Comparison of ENCODE assay signal across 8 cellular contexts in the genomic region with DNA sequence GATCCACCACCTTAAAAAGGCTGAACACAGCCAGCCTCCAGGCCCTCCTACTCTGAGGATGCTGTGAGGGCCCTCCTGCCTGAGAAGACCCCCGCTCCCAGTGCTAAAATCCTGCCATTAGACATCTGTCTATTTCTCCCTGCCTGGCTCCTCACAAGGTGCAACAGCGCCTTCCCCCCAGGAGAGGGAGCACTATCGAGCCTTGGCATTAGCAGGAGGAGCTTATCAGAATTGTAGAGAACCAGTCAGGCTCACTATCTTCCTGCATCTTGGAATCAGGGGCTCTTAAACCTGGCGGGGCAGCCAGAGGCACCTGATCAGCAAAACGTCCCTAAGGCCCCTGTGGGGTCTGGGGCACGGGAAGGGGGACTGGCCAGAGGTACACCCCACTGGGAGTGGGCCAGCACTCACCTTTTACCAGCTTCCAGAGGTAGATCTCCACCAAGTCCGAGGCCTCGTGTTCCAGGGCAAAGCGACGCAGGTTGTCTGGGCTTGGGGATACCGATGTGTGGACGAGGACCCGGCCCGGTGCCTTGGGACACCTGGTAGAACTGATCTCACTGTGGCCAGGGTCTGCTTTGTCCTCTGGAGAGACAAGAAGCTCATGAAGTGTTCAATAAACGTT. TPM values are rescaled to one million over a fixed set of nuclear protein-coding genes. Genes with fewer than 3 reads are reported as not detected.
DNase-seq lines count a peak whose midpoint lies in the region; ATAC-seq and TF ChIP-seq lines count a peak whose summit lies in the region.

No MANE protein-coding gene starts in this region.

- no peak overlapping the region for H3K27ac Mint-ChIP-seq in CD14-positive monocyte
- H3K27ac Mint-ChIP-seq in GM23338 = no peak overlapping the region
- no peak overlapping the region for H3K27ac Mint-ChIP-seq in activated B cell treated with CpG ODN at 0.5 μM for 24 hours

- H4K20me1 ChIP-seq in GM23338 (replicated peaks; ENCODE audit: insufficient read depth) (no peaks in the 10 kb centered on the region), mammary epithelial cell (ENCODE audit: insufficient read depth, low read length) (no peaks in the 10 kb centered on the region)

- ATAC-seq in GM23338 (peak; percentile 91), activated B cell treated with CpG ODN at 0.5 μM for 24 hours (ENCODE audit: low read depth) (peak; percentile 76), HG02852 (IDR thresholded peaks at IDR 0.05; ENCODE audit: unreplicated experiment) (no peak)

- dilution Hi-C loops in mammary epithelial cell (cut with HindIII; ENCODE audit: low sequenced_read_pairs) = no loop called here

- in situ Hi-C loops in mammary epithelial cell (cut with MboI; ENCODE audit: low sequenced_read_pairs in 2 of 2) = no loop called here

- no peak overlapping the region for H3K4me2 ChIP-seq in GM23338
- no peak overlapping the region for H3K4me2 ChIP-seq in mammary epithelial cell (ENCODE audit: insufficient read depth, low read depth, low read length)

- H3K9me3 Mint-ChIP-seq in CD14-positive monocyte (peaks cover 0 to 2% (median 0%) of the 10 kb centered on the region in 7 donors), GM23338 (no peaks in the 10 kb centered on the region), activated B cell treated with CpG ODN at 0.5 μM for 24 hours (no peaks in the 10 kb centered on the region)

- whole genome bisulfite sequencing in mammary epithelial cell (ENCODE audit: low coverage, missing lambda C conversion rate) = 42% methylated on average over 15 of the region's 15 CpGs

- H3K27ac ChIP-seq in GM23338 (ENCODE audit: low read depth) = no peak overlapping the region
- H3K27ac ChIP-seq in mammary epithelial cell (ENCODE audit: insufficient read depth, low read depth, low read length) = no peak overlapping the region

- H3F3A ChIP-seq in GM23338 (replicated peaks; ENCODE audit: low read depth) = no peaks in the 10 kb centered on the region

- BruUV-seq in mammary epithelial cell (replicated peaks; lab: Mats Ljungman, UMichigan) = no TSS peak

- H3K9ac ChIP-seq in mammary epithelial cell (ENCODE audit: insufficient read depth, low read length) = no peak overlapping the region

- H3K79me2 ChIP-seq in GM23338 (replicated peaks; ENCODE audit: insufficient read depth) = no peaks in the 10 kb centered on the region
- no peaks in the 10 kb centered on the region for H3K79me2 ChIP-seq in mammary epithelial cell (ENCODE audit: insufficient read depth, low read length)

- H3K4me1 Mint-ChIP-seq in CD14-positive monocyte = peaks cover 2% of the 10 kb centered on the region
- peaks cover 3% of the 10 kb centered on the region for H3K4me1 Mint-ChIP-seq in GM23338
- peaks cover under 1% of the 10 kb centered on the region for H3K4me1 Mint-ChIP-seq in activated B cell treated with CpG ODN at 0.5 μM for 24 hours

- peaks cover 1% of the 10 kb centered on the region for H3K4me1 ChIP-seq in GM23338 (ENCODE audit: insufficient read depth)
- H3K4me1 ChIP-seq in mammary epithelial cell (ENCODE audit: insufficient read depth, low read length) = no peaks in the 10 kb centered on the region

- H3K36me3 ChIP-seq in GM23338 (ENCODE audit: insufficient read depth) (no peaks in the 10 kb centered on the region), mammary epithelial cell (ENCODE audit: insufficient read depth, low read length) (no peaks in the 10 kb centered on the region), kidney epithelial cell (ENCODE audit: control insufficient read depth, insufficient read depth, low read length) (no peaks in the 10 kb centered on the region)

- H3K36me3 Mint-ChIP-seq in CD14-positive monocyte (no peaks in the 10 kb centered on the region), GM23338 (ENCODE audit: low read depth) (no peaks in the 10 kb centered on the region), activated B cell treated with CpG ODN at 0.5 μM for 24 hours (ENCODE audit: low read depth) (no peaks in the 10 kb centered on the region)

- no peak overlapping the region for H3K4me3 Mint-ChIP-seq in CD14-positive monocyte
- no peak overlapping the region for H3K4me3 Mint-ChIP-seq in GM23338
- H3K4me3 Mint-ChIP-seq in activated B cell treated with CpG ODN at 0.5 μM for 24 hours = no peak overlapping the region

- H3K9me2 ChIP-seq in GM23338 (ENCODE audit: insufficient read depth) = no peaks in the 10 kb centered on the region

- TF ChIP-seq CTCF in CD14-positive monocyte (IDR thresholded peaks at IDR 0.05) = peak; percentile 97
- peak; percentile 92 to 93 for TF ChIP-seq CTCF in GM23338 (conservative IDR thresholded peaks at IDR 0.05; ENCODE audit: low read depth in 2 of 2)
- TF ChIP-seq CTCF in activated B cell treated with CpG ODN at 0.5 μM for 24 hours (IDR thresholded peaks at IDR 0.05) = peak; percentile 69
- TF ChIP-seq CTCF in mammary epithelial cell (conservative IDR thresholded peaks at IDR 0.05 in 1 of 2, IDR thresholded peaks at IDR 0.05 in 1 of 2; ENCODE audit: extremely low read depth in 1 of 2, insufficient read depth in 1 of 2, low read depth in 1 of 2, low read length in 2 of 2) = peak; percentile 98 to 99
- peak; percentile 96 for TF ChIP-seq CTCF in kidney epithelial cell (IDR thresholded peaks at IDR 0.05; ENCODE audit: insufficient read depth, low read length, poor library complexity, severe bottlenecking)

- CTCF ChIA-PET in activated B cell treated with CpG ODN at 0.5 μM for 24 hours (lab: Charles Lee) = interaction anchor here (0.5 to 2.9 kb wide), 12 partner anchors 9 to 546 kb away, joined by 3 to 25 read pairs (median 4); no protein-coding TSS in a partner anchor
- CTCF ChIA-PET in mammary epithelial cell (lab: Charles Lee; ENCODE audit: low non-redundant PET) = interaction anchor here (0.5 to 1.5 kb wide), 5 partner anchors 24 to 161 kb away, joined by 3 to 8 read pairs (median 4); no protein-coding TSS in a partner anchor

- H3K27me3 Mint-ChIP-seq in CD14-positive monocyte (ENCODE audit: low read depth in 3 of 3) (peaks cover 1 to 7% (median 2%) of the 10 kb centered on the region in 3 donors), GM23338 (ENCODE audit: insufficient read depth, low read depth, poor library complexity) (peaks cover 21% of the 10 kb centered on the region), activated B cell treated with CpG ODN at 0.5 μM for 24 hours (peaks cover 6% of the 10 kb centered on the region)

- H3K4me3 ChIP-seq in GM23338 = no peak overlapping the region
- no peak overlapping the region for H3K4me3 ChIP-seq in mammary epithelial cell (replicated peaks in 1 of 3; ENCODE audit: insufficient read depth in 1 of 3, low read depth in 2 of 3, low read length in 3 of 3)
- H3K4me3 ChIP-seq in kidney epithelial cell (ENCODE audit: low read depth, low read length) = no peak overlapping the region

- DNase-seq in CD14-positive monocyte (ENCODE audit: low spot score) = peak; percentile 58
- DNase-seq in GM23338 (ENCODE audit: low spot score) = peak; percentile 86
- peak; percentile 68 for DNase-seq in NCI-H2196 (lab: John Stamatoyannopoulos, UW; ENCODE audit: unreplicated experiment)
- peak; percentile 20 for DNase-seq in activated B cell treated with CpG ODN at 0.5 μM for 24 hours
- DNase-seq in mammary epithelial cell = peak; percentile 41
- no peak for DNase-seq in kidney epithelial cell (ENCODE audit: low read depth)
- peak; percentile 54 for DNase-seq in stimulated activated CD4-positive, alpha-beta T cell treated with anti-CD3 and anti-CD28 coated beads, Interleukin-4, amount 100 ng/mL, for 1 hour

- H2AFZ ChIP-seq in GM23338 (peak overlapping the region; percentile 52), mammary epithelial cell (ENCODE audit: low read depth, low read length) (no peak overlapping the region)

- no peaks in the 10 kb centered on the region for H3K27me3 ChIP-seq in GM23338 (ENCODE audit: insufficient read depth)
- no peaks in the 10 kb centered on the region for H3K27me3 ChIP-seq in mammary epithelial cell (ENCODE audit: insufficient read depth, low read length)
- H3K27me3 ChIP-seq in kidney epithelial cell (ENCODE audit: control insufficient read depth, insufficient read depth, low read length) = no peaks in the 10 kb centered on the region

- H3K9me3 ChIP-seq in mammary epithelial cell (replicated peaks; ENCODE audit: insufficient read depth, low read length) = no peaks in the 10 kb centered on the region

- intact Hi-C loops in CD14-positive monocyte (cut with micrococcal nuclease) = no loop called here
- intact Hi-C loops in activated B cell treated with CpG ODN at 0.5 μM for 24 hours (cut with micrococcal nuclease) = loop anchor here (1.0 kb wide), 2 partner anchors 24 to 168 kb away; no protein-coding TSS in a partner anchor
- intact Hi-C loops in mammary epithelial cell (cut with micrococcal nuclease) = loop anchor here (1.0 to 2.0 kb wide), 2 partner anchors 24 to 168 kb away; no protein-coding TSS in a partner anchor

- POLR2A ChIA-PET in activated B cell treated with CpG ODN at 0.5 μM for 24 hours (lab: Charles Lee) = interaction anchor here (0.6 kb wide), 1 partner anchor 47 kb away, joined by 4 read pairs; no protein-coding TSS in a partner anchor

RNA-seq across cellular contexts. Expression of gene CHRDL2, which starts 28.7 kb away (rescaled TPM):
- not detected for polyA plus RNA-seq in CD14-positive monocyte
- 0.16 and 0.21 TPM in 2 replicates for total RNA-seq in GM23338 (2014; rRNA removed; shearing (Covaris generic))
- 0.38 TPM in 1 of 2 replicates, not detected in the other for polyA plus RNA-seq in GM23338 (2016; fragmentation: Nextera tagmentation; extraction: Ambion mirVana)
- total RNA-seq in activated B cell treated with CpG ODN at 0.5 μM for 24 hours = not detected in 2 replicates
- total RNA-seq in mammary epithelial cell = not detected
- polyA plus RNA-seq in mammary epithelial cell = not detected
- not detected for polyA minus RNA-seq in mammary epithelial cell
- not detected in 2 replicates for total RNA-seq in kidney epithelial cell

RNA-seq across cellular contexts. Expression of gene RNF169, which starts 46.2 kb away (rescaled TPM):
- polyA plus RNA-seq in CD14-positive monocyte (1 to 10 TPM; 1.4 to 2.0 TPM), GM23338 (2016; fragmentation: Nextera tagmentation; extraction: Ambion mirVana) (0.78 and 0.90 TPM in 2 replicates), mammary epithelial cell (5.3 TPM)
- total RNA-seq in GM23338 (2014; rRNA removed; shearing (Covaris generic)) = 15.1 and 16.5 TPM in 2 replicates
- total RNA-seq in activated B cell treated with CpG ODN at 0.5 μM for 24 hours (20.4 and 22.2 TPM in 2 replicates), mammary epithelial cell (10 to 100 TPM; 17.2 to 18.7 TPM), kidney epithelial cell (16.3 and 17.9 TPM in 2 replicates)
- polyA minus RNA-seq in mammary epithelial cell = 17.7 TPM

Comparison
In these comparisons a context has a peak if more than half of its experiments do, and no peak if none do; other contexts are left out.
1. intact Hi-C loops: an anchor here in activated B cell treated with CpG ODN at 0.5 μM for 24 hours (1.0 kb wide) and mammary epithelial cell (1.0 to 2.0 kb wide); none called in CD14-positive monocyte.